8 cellular contexts compared by ENCODE assay signal in genomic region chr3:105837143-105837740, GRCh38. TPM values are rescaled to one million over a fixed set of nuclear protein-coding genes. Genes with fewer than 3 reads are reported as not detected.
DNase-seq lines count a peak whose midpoint lies in the region; ATAC-seq, FAIRE-seq and TF ChIP-seq lines count a peak whose summit lies in the region.

No MANE protein-coding gene starts in this region.

- peaks cover 24% of the 10 kb centered on the region for H3K36me3 ChIP-seq in DOHH2 (ENCODE audit: control insufficient read depth, low read length)
- H3K36me3 ChIP-seq in brain microvascular endothelial cell (replicated peaks): no peaks in the 10 kb centered on the region
- H3K36me3 ChIP-seq in mammary epithelial cell (ENCODE audit: insufficient read depth, low read length): no peaks in the 10 kb centered on the region

- H3K27ac ChIP-seq in DOHH2 (ENCODE audit: low read depth, low read length) (peak overlapping the region; percentile 42), brain microvascular endothelial cell (peak overlapping the region; percentile 71), mammary epithelial cell (ENCODE audit: insufficient read depth, low read depth, low read length) (no peak overlapping the region)

- no TSS peak for BruUV-seq in mammary epithelial cell (replicated peaks; lab: Mats Ljungman, UMichigan)

- DNase-seq in brain microvascular endothelial cell (no peak), D721Med (ENCODE audit: insufficient read length, low spot score) (no peak), NCI-H226 (no peak), mammary epithelial cell (no peak)
- DNase-seq in stimulated activated CD4-positive, alpha-beta T cell treated with anti-CD3 and anti-CD28 coated beads, Interleukin-4, amount 100 ng/mL, for 1 hour: no peak

- H3F3A ChIP-seq in DOHH2 (ENCODE audit: control insufficient read depth, insufficient read depth): peaks cover 9% of the 10 kb centered on the region; the same call in 1 of the 2 replicates

- TF ChIP-seq CTCF in DOHH2 (IDR thresholded peaks at IDR 0.05; ENCODE audit: low read depth, low read length, poor library complexity, severe bottlenecking) (no peak), brain microvascular endothelial cell (IDR thresholded peaks at IDR 0.05; ENCODE audit: low read depth, low read length, missing control alignments) (no peak), D721Med (IDR thresholded peaks at IDR 0.05; ENCODE audit: insufficient read depth, missing control alignments) (no peak), mammary epithelial cell (conservative IDR thresholded peaks at IDR 0.05 in 1 of 2, IDR thresholded peaks at IDR 0.05 in 1 of 2; ENCODE audit: extremely low read depth in 1 of 2, insufficient read depth in 1 of 2, low read depth in 1 of 2, low read length in 2 of 2) (no peak)

- peak overlapping the region; percentile 85 for H3K4me2 ChIP-seq in DOHH2 (ENCODE audit: low read length)
- no peak overlapping the region for H3K4me2 ChIP-seq in mammary epithelial cell (ENCODE audit: insufficient read depth, low read depth, low read length)

- CTCF ChIA-PET in mammary epithelial cell (lab: Charles Lee; ENCODE audit: low non-redundant PET): no interaction called here

- ATAC-seq in GM19397 (IDR thresholded peaks at IDR 0.05; ENCODE audit: unreplicated experiment): peak; percentile 94
- ATAC-seq in HG03354 (IDR thresholded peaks at IDR 0.05; ENCODE audit: poor library complexity, severe bottlenecking, unreplicated experiment): peak; percentile 98

- H2AFZ ChIP-seq in mammary epithelial cell (ENCODE audit: low read depth, low read length): no peak overlapping the region

- no peaks in the 10 kb centered on the region for H3K9me2 ChIP-seq in DOHH2 (replicated peaks; ENCODE audit: control insufficient read depth, low read length)

- H3K9me3 ChIP-seq in DOHH2 (ENCODE audit: control insufficient read depth, insufficient read depth, low read length) (no peaks in the 10 kb centered on the region), mammary epithelial cell (replicated peaks; ENCODE audit: insufficient read depth, low read length) (no peaks in the 10 kb centered on the region)

- no peak for FAIRE-seq in D721Med (lab: Jason Lieb, UNC)

- H3K79me2 ChIP-seq in DOHH2 (ENCODE audit: control insufficient read depth, low read length) (peaks cover 18% of the 10 kb centered on the region), mammary epithelial cell (ENCODE audit: insufficient read depth, low read length) (peaks cover 3% of the 10 kb centered on the region)

- H3K9ac ChIP-seq in mammary epithelial cell (ENCODE audit: insufficient read depth, low read length): no peak overlapping the region

- H3K4me3 ChIP-seq in DOHH2 (ENCODE audit: low read length) (peak overlapping the region; percentile 68), brain microvascular endothelial cell (ENCODE audit: low read depth, low read length) (no peak overlapping the region), mammary epithelial cell (replicated peaks in 1 of 3; ENCODE audit: insufficient read depth in 1 of 3, low read depth in 2 of 3, low read length in 3 of 3) (no peak overlapping the region)

- no peaks in the 10 kb centered on the region for H3K27me3 ChIP-seq in DOHH2 (ENCODE audit: control insufficient read depth, low read length)
- no peaks in the 10 kb centered on the region for H3K27me3 ChIP-seq in brain microvascular endothelial cell (replicated peaks)
- no peaks in the 10 kb centered on the region for H3K27me3 ChIP-seq in mammary epithelial cell (ENCODE audit: insufficient read depth, low read length)

- WGBS in mammary epithelial cell (ENCODE audit: low coverage, missing lambda C conversion rate): 96% methylated on average over 4 of the region's 5 CpGs

- intact Hi-C loops in mammary epithelial cell (cut with micrococcal nuclease): no loop called here

- H3K4me1 ChIP-seq in DOHH2 (ENCODE audit: control insufficient read depth, low read length) (peaks cover 58% of the 10 kb centered on the region), mammary epithelial cell (ENCODE audit: insufficient read depth, low read length) (no peaks in the 10 kb centered on the region)

- dilution Hi-C loops in mammary epithelial cell (cut with HindIII; ENCODE audit: low sequenced_read_pairs): no loop called here

- no peaks in the 10 kb centered on the region for H4K20me1 ChIP-seq in DOHH2 (ENCODE audit: control insufficient read depth, insufficient read depth, low read depth, low read length)
- no peaks in the 10 kb centered on the region for H4K20me1 ChIP-seq in mammary epithelial cell (ENCODE audit: insufficient read depth, low read length)

- in situ Hi-C loops in brain microvascular endothelial cell (cut with HindIII; ENCODE audit: low pct_ligation_motif_present, low sequenced_read_pairs) (no loop called here), mammary epithelial cell (cut with MboI; ENCODE audit: low sequenced_read_pairs in 2 of 2) (no loop called here)

RNA-seq across cellular contexts. Expression of gene CBLB, which starts 31.6 kb away (rescaled TPM):
- total RNA-seq in mammary epithelial cell: 10 to 100 TPM; 39.3 to 59.4 TPM
- polyA plus RNA-seq in mammary epithelial cell: 9.5 TPM
- polyA minus RNA-seq in mammary epithelial cell: 46.8 TPM
